In genomic region chr11:72680624-72681158, GRCh38 we compare ENCODE assay signal across 20 cellular contexts.
"Had no signal": no experiment of that assay in that cellular context is flagged by ENCODE, and none has a peak within 500 bp of the region (broad histone marks: within the 10 kb centered on the region; RNA-seq: fewer than 3 reads in every experiment).

No MANE protein-coding gene starts in this region.

- H3K9me3 ChIP-seq: body of pancreas, colonic mucosa, vagina had no signal

- H3K4me3 Mint-ChIP-seq: activated naive CD8-positive, alpha-beta T cell treated with anti-CD3 and anti-CD28 coated beads, Interleukin-2, amount 10 ng/mL, durations not matched to agents 7 days and 5 days; activated T-cell treated with anti-CD3 and anti-CD28 coated beads, Interleukin-2, amount 50 U/mL, for 72 hours; T-helper 1 cell treated with Interleukin-12 subunit alpha and Interleukin-12 subunit beta and Interleukin-4 antibody, amounts not matched to agents 30 μg/mL and 1 μg/mL, for 36 hours had no signal

- H3K9me3 Mint-ChIP-seq: activated naive CD8-positive, alpha-beta T cell treated with anti-CD3 and anti-CD28 coated beads, Interleukin-2, amount 10 ng/mL, durations not matched to agents 7 days and 5 days; activated T-cell treated with anti-CD3 and anti-CD28 coated beads, Interleukin-2, amount 50 U/mL, for 72 hours; T-helper 1 cell treated with Interleukin-12 subunit alpha and Interleukin-12 subunit beta and Interleukin-4 antibody, amounts not matched to agents 30 μg/mL and 1 μg/mL, for 36 hours had no signal

- H3K4me1 ChIP-seq: colonic mucosa had no signal

- H3K36me3 ChIP-seq: colonic mucosa had no signal

- H3K27ac Mint-ChIP-seq: activated naive CD8-positive, alpha-beta T cell treated with anti-CD3 and anti-CD28 coated beads, Interleukin-2, amount 10 ng/mL, durations not matched to agents 7 days and 5 days; activated T-cell treated with anti-CD3 and anti-CD28 coated beads, Interleukin-2, amount 50 U/mL, for 72 hours; T-helper 1 cell treated with Interleukin-12 subunit alpha and Interleukin-12 subunit beta and Interleukin-4 antibody, amounts not matched to agents 30 μg/mL and 1 μg/mL, for 36 hours had no signal

- DNase-seq: activated CD4-positive, alpha-beta T cell treated with anti-CD3 and anti-CD28 coated beads, Interleukin-2, amount 50 U/mL, for 1 hour; activated CD4-positive, CD25-positive, alpha-beta regulatory T cell treated with anti-CD3 and anti-CD28 coated beads, Interleukin-2, amount 50 U/mL, for 72 hours; activated CD8-positive, alpha-beta memory T cell treated with anti-CD3 and anti-CD28 coated beads, Interleukin-2, amount 50 U/mL, for 48 hours; activated gamma-delta T cell; activated naive CD8-positive, alpha-beta T cell treated with anti-CD3 and anti-CD28 coated beads, Interleukin-2, amount 10 ng/mL, durations not matched to agents 7 days and 5 days; activated T-cell treated with anti-CD3 and anti-CD28 coated beads, Interleukin-2, amount 50 U/mL, for 72 hours; central memory CD4-positive, alpha-beta T cell; colonic mucosa; erythroblast; foreskin melanocyte; glutamatergic neuron; islet precursor cell; midbrain; stimulated activated naive CD4-positive, alpha-beta T cell treated with Interleukin-2 at 50 U/mL for 16 hours; trophoblast cell had no signal

- ATAC-seq: activated T-cell treated with anti-CD3 and anti-CD28 coated beads, Interleukin-2, amount 50 U/mL, for 72 hours; body of pancreas; SK-N-SH treated with all-trans-retinoic acid at 6 μM for 48 hours had no signal

- H3K4me3 ChIP-seq: body of pancreas, colonic mucosa, lung, vagina had no signal
